10 cellular contexts compared by ENCODE assay signal in the genomic region with DNA sequence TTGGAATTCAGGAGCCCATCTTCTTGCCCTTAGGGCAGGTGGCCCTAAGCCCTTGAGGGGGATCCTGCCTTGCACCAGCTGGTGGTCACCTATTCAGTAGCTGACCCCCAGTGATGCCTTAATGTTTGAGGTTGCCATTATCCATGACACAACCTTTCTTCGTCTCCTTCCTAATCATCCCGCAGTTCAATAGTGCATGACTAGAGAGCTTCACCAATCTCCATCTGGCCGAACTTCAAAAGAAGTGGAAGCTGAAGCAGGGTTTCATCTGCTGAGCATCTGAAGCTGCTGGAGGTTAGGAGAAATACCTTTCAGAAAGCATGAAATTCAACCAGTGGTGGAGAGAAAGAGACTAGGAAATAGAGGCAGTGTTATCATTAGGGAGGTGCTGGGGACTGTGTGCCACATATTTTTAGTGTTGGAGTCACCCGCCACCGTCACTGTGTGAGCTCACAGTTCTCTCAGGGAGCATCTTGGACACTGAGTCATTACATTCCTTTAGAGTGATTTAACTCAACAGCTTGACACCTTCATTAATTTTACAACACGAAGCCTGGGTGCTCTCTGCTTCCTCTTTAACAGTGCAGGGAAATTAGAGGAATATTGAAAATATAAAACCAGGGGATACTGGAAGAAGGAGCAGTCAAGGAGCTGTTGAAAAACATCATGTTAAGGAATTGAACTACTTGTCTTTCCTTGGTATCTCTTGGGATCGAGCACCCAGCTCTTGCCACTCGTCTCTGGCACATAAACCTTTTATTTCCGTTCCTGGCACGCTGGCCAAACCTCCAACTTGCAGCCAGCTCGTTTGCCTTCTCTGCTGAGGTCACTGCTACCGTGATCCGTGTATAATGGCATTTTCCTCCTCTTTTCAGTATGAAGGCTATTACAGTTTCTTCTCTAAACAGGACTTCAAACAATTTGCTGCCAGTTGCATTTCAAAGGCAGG. TPM values are rescaled to one million over a fixed set of nuclear protein-coding genes. Genes with fewer than 3 reads are reported as not detected.
DNase-seq lines count a peak whose midpoint lies in the region; ATAC-seq, FAIRE-seq and TF ChIP-seq lines count a peak whose summit lies in the region.
"Had no signal": no experiment of that assay in that cellular context is flagged by ENCODE, and none has a peak within 500 bp of the region (broad histone marks: within the 10 kb centered on the region; RNA-seq: fewer than 3 reads in every experiment).

No MANE protein-coding gene starts in this region.

- no peak overlapping the region for H3K4me3 ChIP-seq in SJCRH30
- H3K4me3 ChIP-seq in pancreas, result no peak overlapping the region
- H3K4me3 ChIP-seq: dorsolateral prefrontal cortex, SK-N-MC had no signal

- H3K9me3 ChIP-seq in SJCRH30 (replicated peaks) (no peaks in the 10 kb centered on the region), pancreas (no peaks in the 10 kb centered on the region)

- H3K36me3 ChIP-seq in SJCRH30 (no peaks in the 10 kb centered on the region), pancreas (no peaks in the 10 kb centered on the region)

- no peak for TF ChIP-seq CTCF in pancreas (IDR thresholded peaks at IDR 0.05)

- H3K27me3 ChIP-seq in SJCRH30 (no peaks in the 10 kb centered on the region), pancreas (no peaks in the 10 kb centered on the region)
- H3K27me3 ChIP-seq: dorsolateral prefrontal cortex had no signal

- ATAC-seq in pancreas (peak; percentile 43 to 82 (median 72)), HG03378 (IDR thresholded peaks at IDR 0.05; ENCODE audit: unreplicated experiment) (no peak)

- peak; percentile 95 for DNase-seq in Daoy (ENCODE audit: low read depth)
- DNase-seq in SJCRH30, result peak; percentile 57 to 61
- DNase-seq in fibroblast of peridontal ligament (ENCODE audit: extremely low read depth), result peak; percentile 49
- peak in 1 of 6 donors; percentile 29 for DNase-seq in pancreas
- no peak for DNase-seq in superior temporal gyrus (ENCODE audit: extremely low spot score)
- DNase-seq in NCI-H1048 (lab: John Stamatoyannopoulos, UW), result no peak
- DNase-seq in foreskin melanocyte, result no peak
- DNase-seq: dorsolateral prefrontal cortex had no signal

- H3K27ac ChIP-seq in SJCRH30, result peak overlapping the region; percentile 50
- peak overlapping the region in 2 of 4 donors; percentile 29 to 54 for H3K27ac ChIP-seq in pancreas
- H3K27ac ChIP-seq: dorsolateral prefrontal cortex, SK-N-MC had no signal

- H3K4me1 ChIP-seq in SJCRH30 (peaks cover 40% of the 10 kb centered on the region), pancreas (peaks cover 0 to 18% (median 16%) of the 10 kb centered on the region in 3 donors)

- FAIRE-seq in pancreas (lab: Jason Lieb, UNC), result no peak

- intact Hi-C loops in pancreas (cut with DNase I), result no loop called here

- WGBS in pancreas, 2 donors, result 50 to 54% methylated on average over 13 of the region's 13 CpGs

RNA-seq across cellular contexts. Expression of gene PEX14, which starts 53.6 kb away (rescaled TPM):
- total RNA-seq in Daoy (2014; rRNA removed; shearing (Covaris generic)), result 10.9 and 22.6 TPM in 2 replicates
- total RNA-seq in SJCRH30 (2014; rRNA removed; shearing (Covaris generic)), result 14.6 and 16.3 TPM in 2 replicates
- 10 to 100 TPM in 1 of 6 donors, 1 to 10 TPM in 5; 6.0 to 10.3 (median 7.9) TPM for total RNA-seq in pancreas
- 10 to 100 TPM; 11.9 to 12.8 TPM for polyA plus RNA-seq in pancreas

RNA-seq across cellular contexts. Expression of gene DFFA, which starts 56.0 kb away (rescaled TPM):
- 38.5 and 43.9 TPM in 2 replicates for total RNA-seq in Daoy (2014; rRNA removed; shearing (Covaris generic))
- total RNA-seq in SJCRH30 (2014; rRNA removed; shearing (Covaris generic)), result 84.7 and 85.6 TPM in 2 replicates
- total RNA-seq in pancreas, result 10 to 100 TPM; 11.8 to 17.4 (median 16.1) TPM
- 1 to 10 TPM; 6.9 to 8.9 TPM for polyA plus RNA-seq in pancreas

Comparison
In these comparisons a context has a peak if more than half of its experiments do, and no peak if none do; other contexts are left out.
1. DNase-seq: peak in Daoy (single experiment), SJCRH30 (2 of 2) and fibroblast of peridontal ligament (single experiment); none in superior temporal gyrus (single experiment), NCI-H1048 (single experiment) and foreskin melanocyte (single experiment).